ENCODE assay signal across 9 cellular contexts in the genomic region with DNA sequence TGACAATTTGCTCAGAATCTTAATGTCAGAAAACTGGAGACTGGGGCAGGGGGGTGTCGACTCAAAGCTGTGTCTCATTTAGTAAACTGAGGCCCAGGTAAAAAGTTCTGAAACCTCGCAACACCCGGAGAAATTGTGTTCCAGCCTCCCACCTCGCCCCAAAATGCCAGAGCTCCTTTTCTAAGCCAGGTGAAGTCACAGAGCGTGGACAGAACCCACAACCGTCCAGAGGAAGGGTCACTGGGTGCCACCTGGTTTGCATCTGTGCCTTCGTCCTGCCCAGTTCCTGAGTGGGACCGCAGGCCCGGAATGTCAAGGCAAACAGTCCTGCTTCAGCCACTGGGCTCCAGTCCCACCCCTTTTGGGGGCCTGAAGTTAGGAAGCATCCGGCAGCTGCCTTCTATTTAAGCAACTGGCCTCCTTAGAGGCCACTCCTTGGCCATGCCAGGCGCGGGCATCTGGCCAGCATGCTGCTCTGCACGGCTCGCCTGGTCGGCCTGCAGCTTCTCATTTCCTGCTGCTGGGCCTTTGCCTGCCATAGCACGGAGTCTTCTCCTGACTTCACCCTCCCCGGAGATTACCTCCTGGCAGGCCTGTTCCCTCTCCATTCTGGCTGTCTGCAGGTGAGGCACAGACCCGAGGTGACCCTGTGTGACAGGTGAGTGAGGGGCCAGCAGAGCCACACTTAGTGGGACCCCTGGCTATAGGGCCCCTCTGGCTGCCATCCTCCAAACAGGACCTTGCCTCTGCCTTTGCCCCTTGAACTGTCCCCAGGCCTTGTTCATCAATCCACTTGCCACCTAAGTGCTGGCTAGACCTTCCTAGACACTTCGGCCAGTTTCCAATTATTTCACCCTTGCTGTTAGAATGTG. TPM values are rescaled to one million over a fixed set of nuclear protein-coding genes. Genes with fewer than 3 reads are reported as not detected.
A peak's percentile ranks its signal among the peaks of the same experiment; 100 is the strongest.
DNase-seq lines count a peak whose midpoint lies in the region; ATAC-seq and TF ChIP-seq lines count a peak whose summit lies in the region.
"Had no signal": no experiment of that assay in that cellular context is flagged by ENCODE, and none has a peak within 500 bp of the region (broad histone marks: within the 10 kb centered on the region; RNA-seq: fewer than 3 reads in every experiment).

A gene (plus strand): TSS at position 401 of the 872 bp plus-strand sequence. CDS start 67 bp downstream, at position 468.

- no peak for TF ChIP-seq POLR2A in lower leg skin (IDR thresholded peaks at IDR 0.05)

- peak within 1 kb of the TSS; percentile 73 for H3K27ac ChIP-seq in thymus (ENCODE audit: low read depth)

- peak within 1 kb of the TSS; percentile 89 for H3K4me3 ChIP-seq in AG04449 (ENCODE audit: low read depth, low read length)
- H3K4me3 ChIP-seq in Jurkat, Clone E6-1 (ENCODE audit: low read length), result peak within 1 kb of the TSS; percentile 93
- H3K4me3 ChIP-seq in lower leg skin (ENCODE audit: low read depth, poor library complexity, severe bottlenecking), result peak within 1 kb of the TSS; percentile 89
- peak within 1 kb of the TSS; percentile 76 for H3K4me3 ChIP-seq in thymus (ENCODE audit: low read length)

- DNase-seq in AG04449 (ENCODE audit: low read depth, low spot score) (no peak), cerebellar cortex (ENCODE audit: low spot score) (peak; percentile 59), lower leg skin (ENCODE audit: low spot score in 2 of 2) (peak; percentile 18 to 85), NCI-H187 treated with DMSO at 0.1 percent for 48 hours (lab: John Stamatoyannopoulos, UW) (no peak), NCI-H446 treated with DMSO at 0.1 percent for 48 hours (lab: John Stamatoyannopoulos, UW) (no peak)
- no peak for DNase-seq in Jurkat, Clone E6-1 (ENCODE audit: low read depth, low spot score)

- POLR2A ChIA-PET in AG04449 (lab: Yijun Ruan, JAX), result interaction anchor here (0.5 to 0.9 kb wide), 4 partner anchors 18 to 47 kb away, joined by 3 to 5 read pairs (median 4); a partner anchor contains a TSS

- WGBS in lower leg skin, 2 donors, result 65 to 72% methylated on average over 13 to 19 of the region's 19 CpGs
- WGBS in thymus, result 95% methylated on average over 19 of the region's 19 CpGs

- CTCF ChIA-PET in AG04449 (lab: Yijun Ruan, JAX), result interaction anchor here (0.6 to 7.1 kb wide), 53 partner anchors 7 to 989 kb away, joined by 3 to 138 read pairs (median 5); a partner anchor contains a TSS

- no peak for ATAC-seq in HG02642 (IDR thresholded peaks at IDR 0.05; ENCODE audit: poor library complexity, unreplicated experiment)

- H3K9me3 ChIP-seq in thymus (ENCODE audit: control insufficient read depth), result no peaks in the 10 kb centered on the region

- peaks cover 12% of the 10 kb centered on the region for H3K36me3 ChIP-seq in thymus (ENCODE audit: control insufficient read depth, insufficient read depth)

- TF ChIP-seq CTCF in AG04449 (IDR thresholded peaks at IDR 0.05; ENCODE audit: insufficient read depth, low read length, missing control alignments), result no peak
- TF ChIP-seq CTCF in lower leg skin (IDR thresholded peaks at IDR 0.05), result no peak

- H3K4me1 ChIP-seq in thymus (ENCODE audit: control insufficient read depth, insufficient read depth, low read length), result peaks cover 11% of the 10 kb centered on the region

- no peaks in the 10 kb centered on the region for H3K27me3 ChIP-seq in thymus (ENCODE audit: control insufficient read depth, insufficient read depth)

- intact Hi-C loops in lower leg skin (cut with DNase I; ENCODE audit: low total_unique reads), result no loop called here

RNA-seq across cellular contexts. Expression of the gene that starts here (rescaled TPM):
- polyA plus RNA-seq in Jurkat, Clone E6-1 (2012; ENCODE audit: insufficient read depth, insufficient read length), result not detected
- under 1 TPM in 2 of 4 donors, not detected in 2; 0.27 to 0.39 TPM for total RNA-seq in lower leg skin
- polyA plus RNA-seq in thymus, result not detected
- total RNA-seq: lung microvascular endothelial cell had no signal

Comparison
In these comparisons a context has a peak if more than half of its experiments do, and no peak if none do; other contexts are left out.
1. Peak in DNase-seq and H3K4me3 ChIP-seq in lower leg skin; RNA of the gene not detected or under 1 TPM.